ENCODE assay signal across 1 cellular context in the genomic region with DNA sequence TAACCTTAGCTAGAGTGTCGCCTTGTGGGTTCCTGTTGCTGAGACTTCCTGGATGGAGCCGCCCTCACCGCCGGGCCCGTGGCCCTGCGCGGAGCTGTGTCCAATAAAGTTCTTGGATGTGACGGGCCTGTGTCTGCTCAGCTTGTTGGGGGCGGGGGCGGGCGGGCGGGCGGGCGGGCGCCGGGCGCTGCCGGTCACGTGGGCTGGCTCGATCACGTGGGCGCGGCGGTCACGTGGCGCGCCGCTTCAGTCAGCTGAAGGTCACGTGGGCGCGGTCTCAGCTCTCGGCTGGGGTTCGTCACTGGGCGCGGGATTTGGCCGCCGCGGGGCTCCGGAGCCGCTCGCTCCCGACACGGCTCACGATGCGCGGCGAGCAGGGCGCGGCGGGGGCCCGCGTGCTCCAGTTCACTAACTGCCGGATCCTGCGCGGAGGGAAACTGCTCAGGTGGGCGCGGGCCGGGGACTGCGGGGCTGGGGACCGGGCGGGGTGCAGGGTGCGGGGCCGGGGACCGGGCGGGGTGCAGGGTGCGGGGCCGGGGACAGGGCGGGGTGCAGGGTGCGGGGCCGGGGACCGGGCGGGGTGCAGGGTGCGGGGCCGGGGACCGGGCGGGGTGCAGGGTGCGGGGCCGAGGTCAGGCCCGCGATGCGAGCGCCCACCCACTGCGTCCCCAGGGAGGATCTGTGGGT.
TF ChIP-seq lines count a peak whose summit lies in the region.

TSS of gene AMDHD2 (plus strand) at position 275 of the 687 bp plus-strand sequence. CDS start at position 363, 88 bp downstream.

TF ChIP-seq in Ishikawa, 13 proteins besides CTCF, POLR2A, EP300 and RAD21 (continued from another document):
- TF ChIP-seq ZBTB7A (IDR thresholded peaks at IDR 0.05; ENCODE audit: low read depth), result no peak
- TF ChIP-seq TEAD4 (IDR thresholded peaks at IDR 0.05), result peak; percentile 44; the same call in 1 of the 2 replicates
